ENCODE assay signal across 26 cellular contexts in the genomic region with DNA sequence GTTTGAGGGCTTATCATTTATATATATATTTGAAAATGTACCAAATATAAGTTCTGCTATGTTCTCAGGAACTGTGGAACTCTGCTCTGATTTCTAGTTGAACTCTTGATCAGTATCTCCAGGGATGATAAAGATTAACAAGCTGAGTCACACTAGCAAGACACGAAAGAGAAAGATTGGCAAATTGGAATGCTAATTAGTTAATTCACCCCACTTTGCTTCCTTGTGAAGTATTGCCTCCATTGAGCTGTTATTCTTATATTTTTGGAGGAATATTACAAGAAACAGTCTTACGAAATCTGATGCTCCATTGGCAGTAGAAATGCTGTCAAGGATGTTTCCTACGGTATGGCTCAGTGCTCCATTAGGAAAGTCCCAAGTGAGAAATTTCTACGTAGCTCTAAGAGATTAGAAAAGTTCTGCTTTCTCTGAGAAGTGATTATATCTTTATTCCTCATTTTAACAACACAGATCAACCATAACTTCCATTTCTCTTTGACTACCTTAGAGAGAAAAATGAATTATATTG.
DNase-seq lines count a peak whose midpoint lies in the region; ATAC-seq and TF ChIP-seq lines count a peak whose summit lies in the region.
"Had no signal": no experiment of that assay in that cellular context is flagged by ENCODE, and none has a peak within 500 bp of the region (broad histone marks: within the 10 kb centered on the region; RNA-seq: fewer than 3 reads in every experiment).

No MANE protein-coding gene starts in this region.

- H3K9me1 ChIP-seq in IMR-90 (ENCODE audit: insufficient read depth, low read length), result no peaks in the 10 kb centered on the region

- no peak overlapping the region for H3K4me3 ChIP-seq in IMR-90 (ENCODE audit: insufficient read depth, low read depth, low read length)
- no peak overlapping the region for H3K4me3 ChIP-seq in epithelial cell of proximal tubule (ENCODE audit: low read depth, low read length)
- H3K4me3 ChIP-seq in aorta (ENCODE audit: low read length in 2 of 2), result no peak overlapping the region
- H3K4me3 ChIP-seq: A549, SJSA1 had no signal

- TF ChIP-seq RAD21 in IMR-90 (IDR thresholded peaks at IDR 0.05; ENCODE audit: low read length), result no peak

- no peak for DNase-seq in IMR-90
- DNase-seq in epithelial cell of proximal tubule (ENCODE audit: low read depth), result peak; percentile 82
- peak; percentile 12 for DNase-seq in iris pigment epithelial cell (ENCODE audit: low read depth)
- DNase-seq in aorta, result no peak
- DNase-seq in stimulated activated CD4-positive, alpha-beta T cell treated with anti-CD3 and anti-CD28 coated beads, Interleukin-4, amount 100 ng/mL, for 1 hour, result no peak
- no peak for DNase-seq in RPMI8226
- DNase-seq: C1 segment of cervical spinal cord; CD4-positive, alpha-beta memory T cell; COR-L47; DMS 273 treated with DMSO at 0.1 percent for 48 hours; DND-41; Karpas-422; NCI-H1092 treated with DMSO at 0.1 percent for 48 hours; NCI-H1436; NCI-H187; NCI-H2081 treated with DMSO at 0.1 percent for 48 hours; NCI-H2171 treated with DMSO at 0.1 percent for 48 hours; NCI-H345; NCI-H510A treated with DMSO at 0.1 percent for 48 hours; NCI-H748 treated with DMSO at 0.1 percent for 48 hours; NK-92 treated with Interleukin-12 subunit alpha and Interleukin-12 subunit beta, amount 100 ng/mL, for 24 hours; PC-3; Right ventricle myocardium superior had no signal

- H2AK5ac ChIP-seq in IMR-90 (ENCODE audit: low read depth, low read length), result no peak overlapping the region

- peak overlapping the region; percentile 13; the same call in 1 of the 2 replicates for H4K91ac ChIP-seq in IMR-90 (ENCODE audit: insufficient read depth, low read depth, low read length)

- peak overlapping the region; percentile 66; the same call in 1 of the 2 replicates for H3K18ac ChIP-seq in IMR-90 (ENCODE audit: low read depth, low read length)

- peak overlapping the region; percentile 70; the same call in 2 of the 3 replicates for H2BK15ac ChIP-seq in IMR-90 (ENCODE audit: low read depth, low read length)

- dilution Hi-C loops in IMR-90 (cut with HindIII; ENCODE audit: low sequenced_read_pairs, unreplicated experiment), result no loop called here

- H4K8ac ChIP-seq in IMR-90 (ENCODE audit: low read depth in 2 of 2, low read length in 2 of 2), result peak overlapping the region in 1 of 2 experiments; percentile 59; a peak in 1 of 4 replicates

- H3K27ac ChIP-seq in IMR-90 (ENCODE audit: insufficient read depth, low read length) (no peak overlapping the region), aorta (ENCODE audit: low read depth in 1 of 2, low read length in 2 of 2) (no peak overlapping the region)
- H3K27ac ChIP-seq: A549, SJSA1 had no signal

- H3K56ac ChIP-seq in IMR-90 (ENCODE audit: extremely low read depth, insufficient read depth, low read length), result no peak overlapping the region

- intact Hi-C loops in IMR-90 (cut with micrococcal nuclease) (loop anchor here (10.0 kb wide), 1 partner anchor 215 kb away; no protein-coding TSS in a partner anchor), aorta (cut with DNase I) (loop anchor here (10.0 kb wide), 2 partner anchors 615 to 855 kb away; partner anchors contain the start of gene PDE3A (in 1 of the 2))

- no peak overlapping the region for H2AK9ac ChIP-seq in IMR-90 (replicated peaks; ENCODE audit: low read depth, low read length, poor library complexity)

- no peaks in the 10 kb centered on the region for H3K36me3 ChIP-seq in IMR-90 (ENCODE audit: control insufficient read depth, insufficient read depth, low read length)
- peaks cover 0 to 3% of the 10 kb centered on the region in 2 donors for H3K36me3 ChIP-seq in aorta (ENCODE audit: control insufficient read depth in 1 of 2, insufficient read depth in 2 of 2, low read length in 1 of 2)
- H3K36me3 ChIP-seq: SJSA1 had no signal

- H3K23ac ChIP-seq in IMR-90 (ENCODE audit: low read depth, low read length), result 0 out of 2 replicates have a peak overlapping the region, but pooled peaks have one; percentile 31

- no peak overlapping the region; the same call in 1 of the 2 replicates for H3K9ac ChIP-seq in IMR-90 (ENCODE audit: low read depth, low read length)

- H2BK5ac ChIP-seq in IMR-90 (ENCODE audit: low read depth, low read length, poor library complexity, severe bottlenecking), result peak overlapping the region; percentile 51

- H2BK20ac ChIP-seq in IMR-90 (ENCODE audit: low read depth, low read length), result peak overlapping the region; percentile 11; the same call in 1 of the 2 replicates

- no peak overlapping the region for H3K14ac ChIP-seq in IMR-90 (replicated peaks; ENCODE audit: low read depth, low read length)

- no peak overlapping the region; the same call in 1 of the 2 replicates for H3K4ac ChIP-seq in IMR-90 (ENCODE audit: low read depth, low read length)

- no TSS peak for BruUV-seq in IMR-90 (replicated peaks; lab: Mats Ljungman, UMichigan)

- H4K5ac ChIP-seq in IMR-90 (ENCODE audit: low read depth, low read length), result peak overlapping the region; percentile 49; the same call in 1 of the 2 replicates

- H3K27me3 ChIP-seq in IMR-90 (ENCODE audit: control insufficient read depth, insufficient read depth, low read length) (no peaks in the 10 kb centered on the region), aorta (ENCODE audit: control insufficient read depth in 1 of 2, insufficient read depth in 2 of 2, low read length in 1 of 2) (no peaks in the 10 kb centered on the region)
- H3K27me3 ChIP-seq: SJSA1 had no signal

- H3K9me3 ChIP-seq in IMR-90 (ENCODE audit: control insufficient read depth, insufficient read depth, low read length), result peaks cover 6% of the 10 kb centered on the region
- peaks cover 2% of the 10 kb centered on the region for H3K9me3 ChIP-seq in aorta (ENCODE audit: control insufficient read depth, low read length)

- CTCF ChIA-PET in IMR-90 (lab: Yijun Ruan, JAX), result interaction anchor here (0.6 to 1.0 kb wide), 2 partner anchors 10 kb away, joined by 4 read pairs; no protein-coding TSS in a partner anchor

- no peaks in the 10 kb centered on the region for H4K20me1 ChIP-seq in IMR-90 (ENCODE audit: insufficient read depth, low read length)

- in situ Hi-C loops in IMR-90 (cut with MboI; ENCODE audit: low sequenced_read_pairs), result loop anchor here (10.0 to 25.0 kb wide), 3 partner anchors 145 to 845 kb away; no protein-coding TSS in a partner anchor

- H2BK120ac ChIP-seq in IMR-90 (ENCODE audit: low read depth, low read length), result peak overlapping the region; percentile 46

- H3K79me1 ChIP-seq in IMR-90 (ENCODE audit: low read depth in 1 of 2, low read length in 2 of 2), result no peaks in the 10 kb centered on the region

- H3K4me1 ChIP-seq in IMR-90 (ENCODE audit: control insufficient read depth, insufficient read depth, low read length), result no peaks in the 10 kb centered on the region; the same call in 1 of the 2 replicates
- no peaks in the 10 kb centered on the region for H3K4me1 ChIP-seq in aorta (ENCODE audit: control insufficient read depth in 1 of 2, insufficient read depth in 2 of 2, low read length in 2 of 2)
- H3K4me1 ChIP-seq: A549 had no signal

- peak overlapping the region; percentile 39; the same call in 1 of the 2 replicates for H3K4me2 ChIP-seq in IMR-90 (ENCODE audit: low read depth, low read length)
- H3K4me2 ChIP-seq: A549 had no signal

- no peak for TF ChIP-seq CTCF in IMR-90 (conservative IDR thresholded peaks at IDR 0.05; ENCODE audit: low read depth, low read length)
- no peak for TF ChIP-seq CTCF in epithelial cell of proximal tubule (conservative IDR thresholded peaks at IDR 0.05; ENCODE audit: low read depth, low read length)

- WGBS in IMR-90 (ENCODE audit: extremely low coverage in 2 of 2, insufficient read length in 1 of 2), 2 experiments, result no CpG with 5 or more reads among the region's 4 CpGs
- WGBS in aorta, 2 donors, result 70 to 76% methylated on average over 4 of the region's 4 CpGs

- no peak for ATAC-seq in IMR-90 (ENCODE audit: low read depth)
- peak; percentile 59 for ATAC-seq in aorta (ENCODE audit: low FRiP score)
- ATAC-seq in GM21717 (IDR thresholded peaks at IDR 0.05; ENCODE audit: unreplicated experiment), result no peak
- ATAC-seq: A549, PC-3 had no signal

- POLR2A ChIA-PET in IMR-90 (lab: Charles Lee; ENCODE audit: unreplicated experiment), result no interaction called here

- H2AFZ ChIP-seq in IMR-90 (replicated peaks; ENCODE audit: low read length, poor library complexity), result no peak overlapping the region

- TF ChIP-seq POLR2A in IMR-90 (IDR thresholded peaks at IDR 0.05; ENCODE audit: low read depth, low read length), result no peak

TF ChIP-seq in IMR-90, 13 proteins besides CTCF, POLR2A, EP300 and RAD21 (continues in another document):
- TF ChIP-seq MAFK (IDR thresholded peaks at IDR 0.05; ENCODE audit: low read depth, low read length), result no peak
- no peak for TF ChIP-seq NFE2L2 (IDR thresholded peaks at IDR 0.05; ENCODE audit: low read depth, low read length)
- TF ChIP-seq MXI1 (IDR thresholded peaks at IDR 0.05; ENCODE audit: borderline replicate concordance, low read depth, low read length), result no peak
- no peak for TF ChIP-seq FOS (IDR thresholded peaks at IDR 0.05; ENCODE audit: low read depth, low read length)
- TF ChIP-seq MAZ (IDR thresholded peaks at IDR 0.05; ENCODE audit: borderline replicate concordance, low read depth, low read length), result no peak
- no peak for TF ChIP-seq BHLHE40 (IDR thresholded peaks at IDR 0.05; ENCODE audit: low read depth, low read length)
- no peak for TF ChIP-seq USF2 (IDR thresholded peaks at IDR 0.05; ENCODE audit: low read depth, low read length)
- no peak for TF ChIP-seq CEBPB (IDR thresholded peaks at IDR 0.05; ENCODE audit: low read depth, low read length)
- no peak for TF ChIP-seq RCOR1 (IDR thresholded peaks at IDR 0.05; ENCODE audit: insufficient replicate concordance, low read length)
- TF ChIP-seq RFX5 (IDR thresholded peaks at IDR 0.05; ENCODE audit: low read depth, low read length), result no peak
- TF ChIP-seq SMC3 (IDR thresholded peaks at IDR 0.05; ENCODE audit: low read depth, low read length), result no peak
- TF ChIP-seq CHD1 (IDR thresholded peaks at IDR 0.05; ENCODE audit: low read depth, low read length), result no peak

Comparison
In these comparisons a context has a peak if more than half of its experiments do, and no peak if none do; other contexts are left out.
1. DNase-seq: peak in epithelial cell of proximal tubule (single experiment) and iris pigment epithelial cell (single experiment); none in IMR-90 (single experiment), aorta (0 of 2), stimulated activated CD4-positive, alpha-beta T cell treated with anti-CD3 and anti-CD28 coated beads, Interleukin-4, amount 100 ng/mL, for 1 hour (single experiment) and RPMI8226 (single experiment).